Comparison of ENCODE assay signal across 1 cellular context in the genomic region with DNA sequence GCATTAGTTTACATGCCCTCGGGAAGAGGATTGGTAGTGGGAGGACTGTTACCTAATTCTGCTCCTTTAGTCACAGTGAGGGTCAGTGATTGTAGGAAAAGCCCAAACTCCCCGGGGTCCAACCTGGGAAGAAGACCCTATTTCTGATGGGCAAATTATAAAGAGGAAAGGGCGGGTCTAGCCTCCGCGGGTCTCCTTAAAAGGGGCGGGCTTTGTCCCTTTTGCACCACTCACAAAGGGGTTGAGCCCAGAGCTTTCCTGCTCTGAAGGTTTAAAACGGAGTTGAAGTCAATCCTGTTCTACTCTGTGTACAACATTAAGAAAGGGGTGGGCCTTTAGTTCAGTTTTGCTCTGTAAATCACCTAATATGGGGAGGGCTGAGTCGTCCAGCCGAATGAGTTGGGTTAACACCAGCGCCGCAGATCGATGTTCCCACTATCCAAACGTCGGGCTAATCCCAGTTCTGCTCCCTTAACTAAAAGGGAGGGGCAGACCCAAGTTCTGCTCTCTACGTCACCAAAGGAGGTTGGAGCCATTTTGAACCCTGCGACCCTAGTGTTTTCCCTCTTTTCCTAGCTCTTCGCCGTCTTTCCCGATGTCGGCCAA.
TF ChIP-seq lines count a peak whose summit lies in the region.

No MANE protein-coding gene starts in this region.

TF ChIP-seq in HepG2, 621 proteins besides CTCF, POLR2A, EP300 and RAD21 (continues in another document):
- TF ChIP-seq, protein P1, sequence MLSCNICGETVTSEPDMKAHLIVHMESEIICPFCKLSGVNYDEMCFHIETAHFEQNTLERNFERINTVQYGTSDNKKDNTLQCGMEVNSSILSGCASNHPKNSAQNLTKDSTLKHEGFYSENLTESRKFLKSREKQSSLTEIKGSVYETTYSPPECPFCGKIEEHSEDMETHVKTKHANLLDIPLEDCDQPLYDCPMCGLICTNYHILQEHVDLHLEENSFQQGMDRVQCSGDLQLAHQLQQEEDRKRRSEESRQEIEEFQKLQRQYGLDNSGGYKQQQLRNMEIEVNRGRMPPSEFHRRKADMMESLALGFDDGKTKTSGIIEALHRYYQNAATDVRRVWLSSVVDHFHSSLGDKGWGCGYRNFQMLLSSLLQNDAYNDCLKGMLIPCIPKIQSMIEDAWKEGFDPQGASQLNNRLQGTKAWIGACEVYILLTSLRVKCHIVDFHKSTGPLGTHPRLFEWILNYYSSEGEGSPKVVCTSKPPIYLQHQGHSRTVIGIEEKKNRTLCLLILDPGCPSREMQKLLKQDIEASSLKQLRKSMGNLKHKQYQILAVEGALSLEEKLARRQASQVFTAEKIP (CRISPR knock-in tag; IDR thresholded peaks at IDR 0.05; ENCODE audit: borderline replicate concordance): no peak
- TF ChIP-seq, protein P2, sequence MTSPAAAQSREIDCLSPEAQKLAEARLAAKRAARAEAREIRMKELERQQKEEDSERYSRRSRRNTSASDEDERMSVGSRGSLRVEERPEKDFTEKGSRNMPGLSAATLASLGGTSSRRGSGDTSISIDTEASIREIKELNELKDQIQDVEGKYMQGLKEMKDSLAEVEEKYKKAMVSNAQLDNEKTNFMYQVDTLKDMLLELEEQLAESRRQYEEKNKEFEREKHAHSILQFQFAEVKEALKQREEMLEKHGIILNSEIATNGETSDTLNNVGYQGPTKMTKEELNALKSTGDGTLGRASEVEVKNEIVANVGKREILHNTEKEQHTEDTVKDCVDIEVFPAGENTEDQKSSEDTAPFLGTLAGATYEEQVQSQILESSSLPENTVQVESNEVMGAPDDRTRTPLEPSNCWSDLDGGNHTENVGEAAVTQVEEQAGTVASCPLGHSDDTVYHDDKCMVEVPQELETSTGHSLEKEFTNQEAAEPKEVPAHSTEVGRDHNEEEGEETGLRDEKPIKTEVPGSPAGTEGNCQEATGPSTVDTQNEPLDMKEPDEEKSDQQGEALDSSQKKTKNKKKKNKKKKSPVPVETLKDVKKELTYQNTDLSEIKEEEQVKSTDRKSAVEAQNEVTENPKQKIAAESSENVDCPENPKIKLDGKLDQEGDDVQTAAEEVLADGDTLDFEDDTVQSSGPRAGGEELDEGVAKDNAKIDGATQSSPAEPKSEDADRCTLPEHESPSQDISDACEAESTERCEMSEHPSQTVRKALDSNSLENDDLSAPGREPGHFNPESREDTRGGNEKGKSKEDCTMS (CRISPR knock-in tag; conservative IDR thresholded peaks at IDR 0.05): no peak
- TF ChIP-seq STAT5B (CRISPR knock-in tag; IDR thresholded peaks at IDR 0.05): no peak
- no peak for TF ChIP-seq ZNF562 (CRISPR knock-in tag; IDR thresholded peaks at IDR 0.05; ENCODE audit: borderline replicate concordance)
- no peak for TF ChIP-seq POLR2AphosphoS2 (IDR thresholded peaks at IDR 0.05; ENCODE audit: low read depth, low read length)
- no peak; the same call in 1 of the 2 replicates for TF ChIP-seq ZIK1 (CRISPR knock-in tag; IDR thresholded peaks at IDR 0.05; ENCODE audit: borderline replicate concordance, low read depth)
- no peak for TF ChIP-seq NFE2L2 (IDR thresholded peaks at IDR 0.05; ENCODE audit: low read length)
- TF ChIP-seq MZF1 (CRISPR knock-in tag; IDR thresholded peaks at IDR 0.05; ENCODE audit: borderline replicate concordance): peak; percentile 71; the same call in 1 of the 2 replicates
- peak; percentile 48; the same call in 1 of the 2 replicates for TF ChIP-seq SIN3B (IDR thresholded peaks at IDR 0.05; ENCODE audit: low read length)
- TF ChIP-seq SMAD3 (CRISPR knock-in tag; IDR thresholded peaks at IDR 0.05): no peak
- TF ChIP-seq ZFP62 (CRISPR knock-in tag; IDR thresholded peaks at IDR 0.05): no peak
- no peak for TF ChIP-seq RFX3 (CRISPR knock-in tag; IDR thresholded peaks at IDR 0.05)
- TF ChIP-seq THAP11 (CRISPR knock-in tag; IDR thresholded peaks at IDR 0.05): no peak
- no peak for TF ChIP-seq NR1H2 (CRISPR knock-in tag; IDR thresholded peaks at IDR 0.05; ENCODE audit: borderline replicate concordance, low read depth)
- no peak for TF ChIP-seq ZNF790 (CRISPR knock-in tag; IDR thresholded peaks at IDR 0.05; ENCODE audit: borderline replicate concordance)
- TF ChIP-seq, protein P3, sequence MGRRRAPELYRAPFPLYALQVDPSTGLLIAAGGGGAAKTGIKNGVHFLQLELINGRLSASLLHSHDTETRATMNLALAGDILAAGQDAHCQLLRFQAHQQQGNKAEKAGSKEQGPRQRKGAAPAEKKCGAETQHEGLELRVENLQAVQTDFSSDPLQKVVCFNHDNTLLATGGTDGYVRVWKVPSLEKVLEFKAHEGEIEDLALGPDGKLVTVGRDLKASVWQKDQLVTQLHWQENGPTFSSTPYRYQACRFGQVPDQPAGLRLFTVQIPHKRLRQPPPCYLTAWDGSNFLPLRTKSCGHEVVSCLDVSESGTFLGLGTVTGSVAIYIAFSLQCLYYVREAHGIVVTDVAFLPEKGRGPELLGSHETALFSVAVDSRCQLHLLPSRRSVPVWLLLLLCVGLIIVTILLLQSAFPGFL (CRISPR knock-in tag; IDR thresholded peaks at IDR 0.05): no peak
- no peak for TF ChIP-seq HNRNPK (IDR thresholded peaks at IDR 0.05; ENCODE audit: low read depth, low read length, poor library complexity, severe bottlenecking)
- no peak for TF ChIP-seq ZNF496 (CRISPR knock-in tag; IDR thresholded peaks at IDR 0.05; ENCODE audit: insufficient replicate concordance)
- no peak for TF ChIP-seq RARG (CRISPR knock-in tag; IDR thresholded peaks at IDR 0.05; ENCODE audit: low read depth)
- no peak; the same call in 1 of the 2 replicates for TF ChIP-seq KLF6 (CRISPR knock-in tag; IDR thresholded peaks at IDR 0.05)
- peak; percentile 48 for TF ChIP-seq TEAD3 (CRISPR knock-in tag; optimal IDR thresholded peaks at IDR 0.05; ENCODE audit: borderline replicate concordance)
- no peak for TF ChIP-seq TBP (CRISPR knock-in tag; IDR thresholded peaks at IDR 0.05)
- no peak for TF ChIP-seq SNAI1 (CRISPR knock-in tag; IDR thresholded peaks at IDR 0.05; ENCODE audit: borderline replicate concordance)
- no peak for TF ChIP-seq RFX1 (IDR thresholded peaks at IDR 0.05)
- TF ChIP-seq, protein P4, sequence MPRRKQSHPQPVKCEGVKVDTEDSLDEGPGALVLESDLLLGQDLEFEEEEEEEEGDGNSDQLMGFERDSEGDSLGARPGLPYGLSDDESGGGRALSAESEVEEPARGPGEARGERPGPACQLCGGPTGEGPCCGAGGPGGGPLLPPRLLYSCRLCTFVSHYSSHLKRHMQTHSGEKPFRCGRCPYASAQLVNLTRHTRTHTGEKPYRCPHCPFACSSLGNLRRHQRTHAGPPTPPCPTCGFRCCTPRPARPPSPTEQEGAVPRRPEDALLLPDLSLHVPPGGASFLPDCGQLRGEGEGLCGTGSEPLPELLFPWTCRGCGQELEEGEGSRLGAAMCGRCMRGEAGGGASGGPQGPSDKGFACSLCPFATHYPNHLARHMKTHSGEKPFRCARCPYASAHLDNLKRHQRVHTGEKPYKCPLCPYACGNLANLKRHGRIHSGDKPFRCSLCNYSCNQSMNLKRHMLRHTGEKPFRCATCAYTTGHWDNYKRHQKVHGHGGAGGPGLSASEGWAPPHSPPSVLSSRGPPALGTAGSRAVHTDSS (CRISPR knock-in tag; conservative IDR thresholded peaks at IDR 0.05): no peak
- no peak for TF ChIP-seq ZNF232 (CRISPR knock-in tag; IDR thresholded peaks at IDR 0.05; ENCODE audit: borderline replicate concordance)
- peak; percentile 81; the same call in 1 of the 2 replicates for TF ChIP-seq SNAPC2 (CRISPR knock-in tag; IDR thresholded peaks at IDR 0.05)
- no peak for TF ChIP-seq RBM39 (IDR thresholded peaks at IDR 0.05; ENCODE audit: low read depth, low read length, poor library complexity, severe bottlenecking)
- peak; percentile 24; the same call in 1 of the 2 replicates for TF ChIP-seq KDM2A (CRISPR knock-in tag; IDR thresholded peaks at IDR 0.05; ENCODE audit: borderline replicate concordance, low read depth)
- TF ChIP-seq DMAP1 (CRISPR knock-in tag; IDR thresholded peaks at IDR 0.05): peak; percentile 78
- no peak for TF ChIP-seq ZFY (CRISPR knock-in tag; IDR thresholded peaks at IDR 0.05)
- TF ChIP-seq ZNF367 (CRISPR knock-in tag; IDR thresholded peaks at IDR 0.05; ENCODE audit: borderline replicate concordance): no peak
- TF ChIP-seq ZNF883 (CRISPR knock-in tag; IDR thresholded peaks at IDR 0.05; ENCODE audit: not compliant biosample characterization): no peak
- peak; percentile 4; the same call in 1 of the 2 replicates for TF ChIP-seq FOXA3 (CRISPR knock-in tag; IDR thresholded peaks at IDR 0.05)
- TF ChIP-seq NR2F1 (CRISPR knock-in tag; IDR thresholded peaks at IDR 0.05): 0 out of 4 replicates have a peak, but pooled peaks of 1 of the 2 experiments have one; percentile 37
- TF ChIP-seq FOXK2 (IDR thresholded peaks at IDR 0.05): no peak
- TF ChIP-seq ZBTB21 (CRISPR knock-in tag; IDR thresholded peaks at IDR 0.05): no peak
- TF ChIP-seq, protein P5, sequence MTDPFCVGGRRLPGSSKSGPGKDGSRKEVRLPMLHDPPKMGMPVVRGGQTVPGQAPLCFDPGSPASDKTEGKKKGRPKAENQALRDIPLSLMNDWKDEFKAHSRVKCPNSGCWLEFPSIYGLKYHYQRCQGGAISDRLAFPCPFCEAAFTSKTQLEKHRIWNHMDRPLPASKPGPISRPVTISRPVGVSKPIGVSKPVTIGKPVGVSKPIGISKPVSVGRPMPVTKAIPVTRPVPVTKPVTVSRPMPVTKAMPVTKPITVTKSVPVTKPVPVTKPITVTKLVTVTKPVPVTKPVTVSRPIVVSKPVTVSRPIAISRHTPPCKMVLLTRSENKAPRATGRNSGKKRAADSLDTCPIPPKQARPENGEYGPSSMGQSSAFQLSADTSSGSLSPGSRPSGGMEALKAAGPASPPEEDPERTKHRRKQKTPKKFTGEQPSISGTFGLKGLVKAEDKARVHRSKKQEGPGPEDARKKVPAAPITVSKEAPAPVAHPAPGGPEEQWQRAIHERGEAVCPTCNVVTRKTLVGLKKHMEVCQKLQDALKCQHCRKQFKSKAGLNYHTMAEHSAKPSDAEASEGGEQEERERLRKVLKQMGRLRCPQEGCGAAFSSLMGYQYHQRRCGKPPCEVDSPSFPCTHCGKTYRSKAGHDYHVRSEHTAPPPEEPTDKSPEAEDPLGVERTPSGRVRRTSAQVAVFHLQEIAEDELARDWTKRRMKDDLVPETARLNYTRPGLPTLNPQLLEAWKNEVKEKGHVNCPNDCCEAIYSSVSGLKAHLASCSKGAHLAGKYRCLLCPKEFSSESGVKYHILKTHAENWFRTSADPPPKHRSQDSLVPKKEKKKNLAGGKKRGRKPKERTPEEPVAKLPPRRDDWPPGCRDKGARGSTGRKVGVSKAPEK (CRISPR knock-in tag; IDR thresholded peaks at IDR 0.05; ENCODE audit: borderline replicate concordance): no peak
- no peak for TF ChIP-seq NRL (CRISPR knock-in tag; IDR thresholded peaks at IDR 0.05; ENCODE audit: borderline replicate concordance)
- TF ChIP-seq ZNF615 (CRISPR knock-in tag; IDR thresholded peaks at IDR 0.05; ENCODE audit: borderline replicate concordance): no peak
- TF ChIP-seq HHEX (CRISPR knock-in tag; IDR thresholded peaks at IDR 0.05): 0 out of 2 replicates have a peak, but pooled peaks have one; percentile 3
- TF ChIP-seq, protein P6, sequence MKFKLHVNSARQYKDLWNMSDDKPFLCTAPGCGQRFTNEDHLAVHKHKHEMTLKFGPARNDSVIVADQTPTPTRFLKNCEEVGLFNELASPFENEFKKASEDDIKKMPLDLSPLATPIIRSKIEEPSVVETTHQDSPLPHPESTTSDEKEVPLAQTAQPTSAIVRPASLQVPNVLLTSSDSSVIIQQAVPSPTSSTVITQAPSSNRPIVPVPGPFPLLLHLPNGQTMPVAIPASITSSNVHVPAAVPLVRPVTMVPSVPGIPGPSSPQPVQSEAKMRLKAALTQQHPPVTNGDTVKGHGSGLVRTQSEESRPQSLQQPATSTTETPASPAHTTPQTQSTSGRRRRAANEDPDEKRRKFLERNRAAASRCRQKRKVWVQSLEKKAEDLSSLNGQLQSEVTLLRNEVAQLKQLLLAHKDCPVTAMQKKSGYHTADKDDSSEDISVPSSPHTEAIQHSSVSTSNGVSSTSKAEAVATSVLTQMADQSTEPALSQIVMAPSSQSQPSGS (CRISPR knock-in tag; IDR thresholded peaks at IDR 0.05): no peak
- TF ChIP-seq ZNF607 (CRISPR knock-in tag; IDR thresholded peaks at IDR 0.05; ENCODE audit: borderline replicate concordance): peak; percentile 73; the same call in 1 of the 2 replicates
- TF ChIP-seq ZNF430 (CRISPR knock-in tag; IDR thresholded peaks at IDR 0.05): no peak
- TF ChIP-seq, protein P7, sequence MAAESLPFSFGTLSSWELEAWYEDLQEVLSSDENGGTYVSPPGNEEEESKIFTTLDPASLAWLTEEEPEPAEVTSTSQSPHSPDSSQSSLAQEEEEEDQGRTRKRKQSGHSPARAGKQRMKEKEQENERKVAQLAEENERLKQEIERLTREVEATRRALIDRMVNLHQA (CRISPR knock-in tag; IDR thresholded peaks at IDR 0.05): no peak
- no peak for TF ChIP-seq ZNF296 (CRISPR knock-in tag; conservative IDR thresholded peaks at IDR 0.05)
- TF ChIP-seq, protein P8, sequence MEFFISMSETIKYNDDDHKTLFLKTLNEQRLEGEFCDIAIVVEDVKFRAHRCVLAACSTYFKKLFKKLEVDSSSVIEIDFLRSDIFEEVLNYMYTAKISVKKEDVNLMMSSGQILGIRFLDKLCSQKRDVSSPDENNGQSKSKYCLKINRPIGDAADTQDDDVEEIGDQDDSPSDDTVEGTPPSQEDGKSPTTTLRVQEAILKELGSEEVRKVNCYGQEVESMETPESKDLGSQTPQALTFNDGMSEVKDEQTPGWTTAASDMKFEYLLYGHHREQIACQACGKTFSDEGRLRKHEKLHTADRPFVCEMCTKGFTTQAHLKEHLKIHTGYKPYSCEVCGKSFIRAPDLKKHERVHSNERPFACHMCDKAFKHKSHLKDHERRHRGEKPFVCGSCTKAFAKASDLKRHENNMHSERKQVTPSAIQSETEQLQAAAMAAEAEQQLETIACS (CRISPR knock-in tag; IDR thresholded peaks at IDR 0.05): no peak
- TF ChIP-seq RELA (CRISPR knock-in tag; IDR thresholded peaks at IDR 0.05): peak; percentile 52; the same call in 1 of the 2 replicates
- TF ChIP-seq ZNF777 (CRISPR knock-in tag; IDR thresholded peaks at IDR 0.05): no peak
- no peak for TF ChIP-seq MAZ (IDR thresholded peaks at IDR 0.05; ENCODE audit: borderline replicate concordance, low read depth, low read length)
- peak; percentile 85; the same call in 1 of the 2 replicates for TF ChIP-seq MAZ (CRISPR knock-in tag; IDR thresholded peaks at IDR 0.05; ENCODE audit: low read depth)
- TF ChIP-seq, protein P9, sequence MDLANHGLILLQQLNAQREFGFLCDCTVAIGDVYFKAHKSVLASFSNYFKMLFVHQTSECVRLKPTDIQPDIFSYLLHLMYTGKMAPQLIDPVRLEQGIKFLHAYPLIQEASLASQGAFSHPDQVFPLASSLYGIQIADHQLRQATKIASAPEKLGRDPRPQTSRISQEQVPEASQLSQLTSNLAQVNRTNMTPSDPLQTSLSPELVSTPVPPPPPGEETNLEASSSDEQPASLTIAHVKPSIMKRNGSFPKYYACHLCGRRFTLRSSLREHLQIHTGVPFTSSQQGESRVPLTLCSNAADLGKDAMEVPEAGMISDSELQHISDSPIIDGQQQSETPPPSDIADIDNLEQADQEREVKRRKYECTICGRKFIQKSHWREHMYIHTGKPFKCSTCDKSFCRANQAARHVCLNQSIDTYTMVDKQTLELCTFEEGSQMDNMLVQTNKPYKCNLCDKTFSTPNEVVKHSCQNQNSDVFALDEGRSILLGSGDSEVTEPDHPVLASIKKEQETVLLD (CRISPR knock-in tag; IDR thresholded peaks at IDR 0.05; ENCODE audit: low read depth): no peak
- TF ChIP-seq ZNF260 (CRISPR knock-in tag; IDR thresholded peaks at IDR 0.05; ENCODE audit: borderline replicate concordance, low read depth): no peak
- 0 out of 2 replicates have a peak, but pooled peaks have one; percentile 5 for TF ChIP-seq HDAC1 (CRISPR knock-in tag; IDR thresholded peaks at IDR 0.05)
- TF ChIP-seq EZH2 (conservative IDR thresholded peaks at IDR 0.05; ENCODE audit: low read depth, low read length): no peak
- TF ChIP-seq CBX2 (IDR thresholded peaks at IDR 0.05; ENCODE audit: low read depth, low read length): no peak
- TF ChIP-seq CBX2 (CRISPR knock-in tag; IDR thresholded peaks at IDR 0.05; ENCODE audit: low read depth): no peak
